ENCODE assay signal across 20 cellular contexts in genomic region chr3:126135398-126136076, GRCh38. TPM values are rescaled to one million over a fixed set of nuclear protein-coding genes. Genes with fewer than 3 reads are reported as not detected.
DNase-seq lines count a peak whose midpoint lies in the region; ATAC-seq, FAIRE-seq and TF ChIP-seq lines count a peak whose summit lies in the region.
"Had no signal": no experiment of that assay in that cellular context is flagged by ENCODE, and none has a peak within 500 bp of the region (broad histone marks: within the 10 kb centered on the region; RNA-seq: fewer than 3 reads in every experiment).

No MANE protein-coding gene starts in this region.

- H3K4me3 ChIP-seq in adrenal gland = no peak overlapping the region
- H3K4me3 ChIP-seq: K562, SJSA1 had no signal

- H3K4me1 ChIP-seq in adrenal gland (replicated peaks in 1 of 2) = no peaks in the 10 kb centered on the region
- H3K4me1 ChIP-seq: SJSA1 had no signal

- peaks cover 24% of the 10 kb centered on the region for H3K27me3 Mint-ChIP-seq in activated T-cell treated with anti-CD3 and anti-CD28 coated beads, Interleukin-2, amount 50 U/mL, for 4 hours (ENCODE audit: low read depth)
- H3K27me3 Mint-ChIP-seq in mesothelial cell of epicardium (ENCODE audit: low read depth) = peaks cover 25% of the 10 kb centered on the region
- peaks cover 7% of the 10 kb centered on the region for H3K27me3 Mint-ChIP-seq in type B pancreatic cell

- no peak for FAIRE-seq in GM12892 (lab: Jason Lieb, UNC)
- FAIRE-seq: endometrium, K562, small intestine had no signal

- intact Hi-C loops in adrenal gland (cut with DNase I) = loop anchor here (5.0 to 10.0 kb wide), 2 partner anchors 62 to 229 kb away; no protein-coding TSS in a partner anchor

- no peaks in the 10 kb centered on the region for H3K9me3 ChIP-seq in adrenal gland (replicated peaks in 1 of 3)
- H3K9me3 ChIP-seq: SJSA1 had no signal

- H3K27ac ChIP-seq in adrenal gland = no peak overlapping the region
- H3K27ac ChIP-seq: parathyroid adenoma, SJSA1 had no signal

- no peak overlapping the region for H3K4me3 Mint-ChIP-seq in activated T-cell treated with anti-CD3 and anti-CD28 coated beads, Interleukin-2, amount 50 U/mL, for 4 hours
- H3K4me3 Mint-ChIP-seq in mesothelial cell of epicardium (no peak overlapping the region), type B pancreatic cell (no peak overlapping the region)
- H3K4me3 Mint-ChIP-seq: CD4-positive, CD25-positive, alpha-beta regulatory T cell had no signal

- no peaks in the 10 kb centered on the region for H3K36me3 ChIP-seq in adrenal gland (replicated peaks in 1 of 2)
- H3K36me3 ChIP-seq: SJSA1 had no signal

- H3K36me3 Mint-ChIP-seq in activated T-cell treated with anti-CD3 and anti-CD28 coated beads, Interleukin-2, amount 50 U/mL, for 4 hours (ENCODE audit: insufficient read depth) = no peaks in the 10 kb centered on the region
- H3K36me3 Mint-ChIP-seq in mesothelial cell of epicardium (no peaks in the 10 kb centered on the region), type B pancreatic cell (no peaks in the 10 kb centered on the region)
- H3K36me3 Mint-ChIP-seq: CD4-positive, CD25-positive, alpha-beta regulatory T cell had no signal

- no peak overlapping the region for H3K27ac Mint-ChIP-seq in mesothelial cell of epicardium
- H3K27ac Mint-ChIP-seq in type B pancreatic cell = no peak overlapping the region
- H3K27ac Mint-ChIP-seq: CD4-positive, CD25-positive, alpha-beta regulatory T cell had no signal

- no peaks in the 10 kb centered on the region for H3K27me3 ChIP-seq in adrenal gland

- H3K4me1 Mint-ChIP-seq in activated T-cell treated with anti-CD3 and anti-CD28 coated beads, Interleukin-2, amount 50 U/mL, for 4 hours (ENCODE audit: low read depth) = no peaks in the 10 kb centered on the region
- no peaks in the 10 kb centered on the region for H3K4me1 Mint-ChIP-seq in mesothelial cell of epicardium
- H3K4me1 Mint-ChIP-seq in type B pancreatic cell (ENCODE audit: unreplicated experiment) = peaks cover 8% of the 10 kb centered on the region
- H3K4me1 Mint-ChIP-seq: CD4-positive, CD25-positive, alpha-beta regulatory T cell had no signal

- ATAC-seq in activated T-cell treated with anti-CD3 and anti-CD28 coated beads, Interleukin-2, amount 50 U/mL, for 4 hours = no peak
- ATAC-seq in HG02973 (IDR thresholded peaks at IDR 0.05; ENCODE audit: unreplicated experiment) = no peak
- ATAC-seq: K562 had no signal

- WGBS in adrenal gland, 4 donors = 92 to 98% (median 96%) methylated on average over 11 to 15 of the region's 15 CpGs

- TF ChIP-seq CTCF in adrenal gland (IDR thresholded peaks at IDR 0.05) (no peak), mesothelial cell of epicardium (IDR thresholded peaks at IDR 0.05; ENCODE audit: unreplicated experiment) (no peak), type B pancreatic cell (conservative IDR thresholded peaks at IDR 0.05) (no peak), GM10266 (IDR thresholded peaks at IDR 0.05; ENCODE audit: control insufficient read depth, insufficient read depth, low read depth, missing control alignments) (no peak)

- peak; percentile 3 for DNase-seq in activated T-cell treated with anti-CD3 and anti-CD28 coated beads, Interleukin-2, amount 50 U/mL, for 4 hours
- DNase-seq in activated T-cell treated with anti-CD3 and anti-CD28 coated beads, Interleukin-2, amount 50 U/mL, for 48 hours = no peak
- DNase-seq in adrenal gland (peak in 6 of 7 donors; percentile 6 to 42 (median 12)), mesothelial cell of epicardium (ENCODE audit: low spot score in 2 of 2, unreplicated experiment in 2 of 2) (peak; percentile 14 to 34), type B pancreatic cell (ENCODE audit: extremely low spot score, unreplicated experiment) (peak; percentile 60), GM10266 (ENCODE audit: extremely low spot score) (no peak), GM12892 (ENCODE audit: insufficient read length) (no peak)
- DNase-seq: ACHN; CD4-positive, CD25-positive, alpha-beta regulatory T cell; DMS79; MV-4-11; NCI-H2029 treated with DMSO at 0.1 percent for 48 hours; NCI-H526 treated with DMSO at 0.1 percent for 48 hours; small intestine; trophoblast cell had no signal

- TF ChIP-seq POLR2A in adrenal gland (IDR thresholded peaks at IDR 0.05) = no peak
- no peak for TF ChIP-seq POLR2A in GM12892 (IDR thresholded peaks at IDR 0.05; ENCODE audit: low read depth, low read length)

- no peaks in the 10 kb centered on the region for H3K9me3 Mint-ChIP-seq in activated T-cell treated with anti-CD3 and anti-CD28 coated beads, Interleukin-2, amount 50 U/mL, for 4 hours
- H3K9me3 Mint-ChIP-seq in mesothelial cell of epicardium = no peaks in the 10 kb centered on the region
- H3K9me3 Mint-ChIP-seq in type B pancreatic cell = no peaks in the 10 kb centered on the region
- H3K9me3 Mint-ChIP-seq: CD4-positive, CD25-positive, alpha-beta regulatory T cell had no signal

RNA-seq across cellular contexts. Expression of gene ALDH1L1, which starts 44.8 kb away (rescaled TPM):
- under 1 TPM in 2 of 3 donors, not detected in 1; 0.10 to 0.29 TPM for total RNA-seq in activated T-cell treated with anti-CD3 and anti-CD28 coated beads, Interleukin-2, amount 50 U/mL, for 4 hours
- total RNA-seq in adrenal gland (100 to 1,000 TPM in 3 of 8 donors, 10 to 100 TPM in 5; 20.1 to 136 (median 82.3) TPM), mesothelial cell of epicardium (1.0 to 1.6 TPM (median 1.2 TPM) in 3 replicates), type B pancreatic cell (ENCODE audit: low replicate concordance) (5.0 and 10.2 TPM in 2 replicates)
- 10 to 100 TPM; 19.3 to 34.0 (median 22.0) TPM for polyA plus RNA-seq in adrenal gland
- 0.55 TPM for polyA plus RNA-seq in GM12892 (2012; ENCODE audit: missing spikeins)
- total RNA-seq: CD4-positive, CD25-positive, alpha-beta regulatory T cell; SJSA1 had no signal

RNA-seq across cellular contexts. Expression of gene SLC41A3, which starts 51.6 kb away (rescaled TPM):
- 10 to 100 TPM; 23.6 to 28.1 (median 25.4) TPM for total RNA-seq in activated T-cell treated with anti-CD3 and anti-CD28 coated beads, Interleukin-2, amount 50 U/mL, for 4 hours
- total RNA-seq in adrenal gland = 100 to 1,000 TPM in 3 of 8 donors, 10 to 100 TPM in 5; 61.0 to 140 (median 97.1) TPM
- polyA plus RNA-seq in adrenal gland = 10 to 100 TPM; 40.8 to 51.3 (median 48.9) TPM
- 58.7 to 64.9 TPM (median 62.4 TPM) in 3 replicates for total RNA-seq in mesothelial cell of epicardium
- total RNA-seq in type B pancreatic cell (ENCODE audit: low replicate concordance) = 53.6 and 56.4 TPM in 2 replicates
- polyA plus RNA-seq in GM12892 (2012; ENCODE audit: missing spikeins) = 15.4 TPM

Comparison
In these comparisons a context has a peak if more than half of its experiments do, and no peak if none do; other contexts are left out.
1. DNase-seq: peak in activated T-cell treated with anti-CD3 and anti-CD28 coated beads, Interleukin-2, amount 50 U/mL, for 4 hours (single experiment), adrenal gland (6 of 7), mesothelial cell of epicardium (2 of 2) and type B pancreatic cell (single experiment); none in activated T-cell treated with anti-CD3 and anti-CD28 coated beads, Interleukin-2, amount 50 U/mL, for 48 hours (0 of 2), GM10266 (single experiment) and GM12892 (single experiment).